Comparison of ENCODE assay signal across 8 cellular contexts in genomic region chr19:16197622-16198362, GRCh38. TPM values are rescaled to one million over a fixed set of nuclear protein-coding genes. Genes with fewer than 3 reads are reported as not detected.
A peak's percentile ranks its signal among the peaks of the same experiment; 100 is the strongest.
DNase-seq lines count a peak whose midpoint lies in the region; ATAC-seq and TF ChIP-seq lines count a peak whose summit lies in the region.

AP1M1 (plus strand) TSS chr19:16197911; CDS start chr19:16198027, 116 bp downstream.

- H3K4me3 ChIP-seq in right lobe of liver: peak within 1 kb of the TSS; percentile 82 to 98 (median 93)

- H3K4me1 ChIP-seq in right lobe of liver: peaks cover 0 to 61% (median 27%) of the 10 kb centered on the region in 4 donors

- intact Hi-C loops in right lobe of liver (cut with DNase I): no loop called here

- no peak for TF ChIP-seq CTCF in C4-2B (conservative IDR thresholded peaks at IDR 0.05)
- TF ChIP-seq CTCF in right lobe of liver (IDR thresholded peaks at IDR 0.05): no peak

- ATAC-seq in GM19395 (IDR thresholded peaks at IDR 0.05; ENCODE audit: unreplicated experiment): peak; percentile 75
- ATAC-seq in HG03565 (IDR thresholded peaks at IDR 0.05; ENCODE audit: unreplicated experiment): peak; percentile 80
- peak; percentile 71 to 81 (median 80) for ATAC-seq in right lobe of liver

- peak; percentile 71 for TF ChIP-seq POLR2A in right lobe of liver (IDR thresholded peaks at IDR 0.05)

- no peaks in the 10 kb centered on the region for H3K27me3 ChIP-seq in right lobe of liver

- no peaks in the 10 kb centered on the region for H3K36me3 ChIP-seq in right lobe of liver

- H3K27ac ChIP-seq in C4-2B (peak within 1 kb of the TSS; percentile 76), right lobe of liver (peak within 1 kb of the TSS; percentile 73 to 82 (median 76))

- no peaks in the 10 kb centered on the region for H3K9me3 ChIP-seq in right lobe of liver

- WGBS in right lobe of liver (ENCODE audit: insufficient coverage, low coverage, low lambda C conversion rate, missing lambda C conversion rate): 0% methylated on average over 21 of the region's 64 CpGs

- DNase-seq in NCI-H774 (lab: John Stamatoyannopoulos, UW): peak; percentile 96
- peak; percentile 99 for DNase-seq in activated CD4-positive, alpha-beta T cell treated with anti-CD3 and anti-CD28 coated beads, Interleukin-2, amount 50 U/mL, for 48 hours
- DNase-seq in dermis microvascular lymphatic vessel endothelial cell (ENCODE audit: low read depth in 2 of 2): peak; percentile 96 to 97
- DNase-seq in right lobe of liver: peak; percentile 97 to 99 (median 99)
- peak; percentile 98 for DNase-seq in stimulated activated CD4-positive, alpha-beta T cell treated with anti-CD3 and anti-CD28 coated beads, Interleukin-4, amount 100 ng/mL, for 4 hours

RNA-seq across cellular contexts. Expression of gene AP1M1, which starts in this region (rescaled TPM):
- total RNA-seq in dermis microvascular lymphatic vessel endothelial cell (43.9 and 71.2 TPM in 2 replicates), right lobe of liver (100 to 1,000 TPM in 1 of 6 experiments, 10 to 100 TPM in 5; 44.5 to 102 (median 62.5) TPM)

Comparison
In these comparisons a context has a peak if more than half of its experiments do, and no peak if none do; other contexts are left out.
1. Peak in every context shown above with its lines: DNase-seq, ATAC-seq, H3K4me3 ChIP-seq and H3K27ac ChIP-seq.